ENCODE assay signal across 13 cellular contexts in the genomic region with DNA sequence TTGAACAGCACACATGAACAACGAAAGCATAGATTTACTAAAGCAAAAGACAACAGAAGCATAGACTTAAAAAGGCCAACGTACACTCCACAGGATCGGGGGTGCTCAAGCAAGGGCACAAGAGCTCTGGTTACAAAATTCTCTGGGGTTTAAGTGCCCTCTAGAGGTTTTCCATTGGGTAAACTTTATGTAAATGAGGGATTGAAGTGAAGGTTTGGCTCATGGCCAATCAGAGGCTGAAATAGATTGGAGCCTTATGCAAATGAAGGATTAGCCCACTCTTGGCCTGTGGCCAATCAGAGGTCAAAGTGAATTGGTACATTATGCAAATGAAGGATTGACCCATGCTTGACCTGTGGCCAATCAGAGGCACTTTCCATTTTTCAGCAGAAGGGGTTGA.
DNase-seq lines count a peak whose midpoint lies in the region; ATAC-seq, FAIRE-seq and TF ChIP-seq lines count a peak whose summit lies in the region.
"Had no signal": no experiment of that assay in that cellular context is flagged by ENCODE, and none has a peak within 500 bp of the region (broad histone marks: within the 10 kb centered on the region; RNA-seq: fewer than 3 reads in every experiment).

No MANE protein-coding gene starts in this region.

- H3K4me1 Mint-ChIP-seq in neural progenitor cell = no peaks in the 10 kb centered on the region
- H3K4me1 Mint-ChIP-seq: CD4-positive, alpha-beta memory T cell had no signal

- H3K4me2 ChIP-seq in neural progenitor cell = no peak overlapping the region
- no peak overlapping the region for H3K4me2 ChIP-seq in neuronal stem cell (ENCODE audit: insufficient read depth, low read length, poor library complexity, severe bottlenecking)

- TF ChIP-seq CTCF in lower lobe of right lung (IDR thresholded peaks at IDR 0.05) (no peak), neural progenitor cell (IDR thresholded peaks at IDR 0.05) (no peak), kidney (IDR thresholded peaks at IDR 0.05; ENCODE audit: borderline replicate concordance, extremely low read depth, insufficient read depth) (no peak)

- no peak overlapping the region for H4K91ac ChIP-seq in neuronal stem cell (ENCODE audit: low read depth, low read length, poor library complexity)

- no peak overlapping the region for H2BK5ac ChIP-seq in neuronal stem cell (ENCODE audit: low read length)

- no peak overlapping the region for H3K27ac ChIP-seq in lower lobe of right lung
- no peak overlapping the region for H3K27ac ChIP-seq in neural progenitor cell
- H3K27ac ChIP-seq in neuronal stem cell (replicated peaks; ENCODE audit: low read length) = no peak overlapping the region
- H3K27ac ChIP-seq in kidney (ENCODE audit: low read depth in 2 of 2, low read length in 2 of 2) = no peak overlapping the region
- H3K27ac ChIP-seq: 22Rv1, RWPE1 had no signal

- DNase-seq in DMS 273 (lab: John Stamatoyannopoulos, UW; ENCODE audit: unreplicated experiment) (peak; percentile 44), DMS 273 treated with DMSO at 0.1 percent for 48 hours (lab: John Stamatoyannopoulos, UW) (no peak), NCI-H2029 treated with DMSO at 0.1 percent for 48 hours (lab: John Stamatoyannopoulos, UW) (peak; percentile 60), SW480 (ENCODE audit: low spot score) (peak; percentile 21), lower lobe of right lung (no peak), neural progenitor cell (ENCODE audit: low spot score) (no peak), neuronal stem cell (ENCODE audit: low spot score) (no peak), kidney (no peak)
- DNase-seq: activated naive CD4-positive, alpha-beta T cell treated with anti-CD3 and anti-CD28 coated beads, Interleukin-2, amount 50 U/mL, for 16 hours; CD4-positive, alpha-beta memory T cell; posterior cingulate gyrus had no signal

- no peak overlapping the region for H3K23ac ChIP-seq in neuronal stem cell (ENCODE audit: low read depth, low read length, poor library complexity)

- no peak overlapping the region for H4K8ac ChIP-seq in neuronal stem cell (ENCODE audit: low read depth, low read length)

- H3K9me3 Mint-ChIP-seq in neural progenitor cell = peaks cover 6% of the 10 kb centered on the region
- H3K9me3 Mint-ChIP-seq: CD4-positive, alpha-beta memory T cell had no signal

- H3K4me1 ChIP-seq in lower lobe of right lung (no peaks in the 10 kb centered on the region), neural progenitor cell (no peaks in the 10 kb centered on the region), neuronal stem cell (ENCODE audit: control insufficient read depth in 2 of 2, insufficient read depth in 1 of 2, low read depth in 1 of 2, low read length in 2 of 2) (no peaks in the 10 kb centered on the region), kidney (ENCODE audit: control insufficient read depth in 1 of 2, insufficient read depth in 1 of 2, low read depth in 1 of 2, low read length in 2 of 2) (no peaks in the 10 kb centered on the region)

- intact Hi-C loops in lower lobe of right lung (cut with DNase I) (no loop called here), kidney (cut with DNase I) (no loop called here)

- H3K27me3 ChIP-seq in lower lobe of right lung (ENCODE audit: low read depth) = peaks cover 4% of the 10 kb centered on the region
- H3K27me3 ChIP-seq in neural progenitor cell = no peaks in the 10 kb centered on the region
- no peaks in the 10 kb centered on the region for H3K27me3 ChIP-seq in neuronal stem cell (ENCODE audit: control insufficient read depth in 3 of 3, insufficient read depth in 3 of 3, low read depth in 1 of 3, low read length in 3 of 3)

- H3K79me1 ChIP-seq in neuronal stem cell (ENCODE audit: low read depth, low read length) = no peaks in the 10 kb centered on the region

- no peaks in the 10 kb centered on the region for H3K9me3 ChIP-seq in lower lobe of right lung
- H3K9me3 ChIP-seq in neural progenitor cell (ENCODE audit: low read depth) = no peaks in the 10 kb centered on the region
- H3K9me3 ChIP-seq in neuronal stem cell (replicated peaks in 1 of 2; ENCODE audit: control insufficient read depth in 2 of 2, insufficient read depth in 1 of 2, low read depth in 1 of 2, low read length in 2 of 2) = peaks cover 0 to 2% of the 10 kb centered on the region in 2 donors
- no peaks in the 10 kb centered on the region for H3K9me3 ChIP-seq in kidney (ENCODE audit: control insufficient read depth in 1 of 2, low read length in 2 of 2)

- no CpG with 5 or more reads among the region's 3 CpGs for WGBS in neuronal stem cell (ENCODE audit: extremely low coverage in 2 of 2, insufficient read length in 2 of 2, insufficient replicate concordance in 1 of 2), 2 donors

- H2AFZ ChIP-seq in neural progenitor cell (replicated peaks) (no peak overlapping the region), neuronal stem cell (ENCODE audit: low read length) (no peak overlapping the region)

- no peak for FAIRE-seq in kidney (lab: Jason Lieb, UNC)

- H3K36me3 ChIP-seq in lower lobe of right lung = no peaks in the 10 kb centered on the region
- no peaks in the 10 kb centered on the region for H3K36me3 ChIP-seq in neural progenitor cell
- H3K36me3 ChIP-seq in neuronal stem cell (replicated peaks in 1 of 2; ENCODE audit: control insufficient read depth in 2 of 2, insufficient read depth in 2 of 2, low read length in 2 of 2) = no peaks in the 10 kb centered on the region
- no peaks in the 10 kb centered on the region for H3K36me3 ChIP-seq in kidney (ENCODE audit: control insufficient read depth in 1 of 2, insufficient read depth in 2 of 2, low read length in 2 of 2)

- no peak overlapping the region for H2AK5ac ChIP-seq in neuronal stem cell (ENCODE audit: low read depth, low read length)

- H3K14ac ChIP-seq in neuronal stem cell (ENCODE audit: low read length) = no peak overlapping the region

- H3K4me3 Mint-ChIP-seq in neural progenitor cell = no peak overlapping the region
- H3K4me3 Mint-ChIP-seq: CD4-positive, alpha-beta memory T cell had no signal

- peak; percentile 49 to 78 for ATAC-seq in lower lobe of right lung

- H3K4ac ChIP-seq in neuronal stem cell (ENCODE audit: low read length) = no peak overlapping the region

- H3K9ac ChIP-seq in neural progenitor cell = no peak overlapping the region
- no peak overlapping the region for H3K9ac ChIP-seq in neuronal stem cell (ENCODE audit: low read depth, low read length, poor library complexity)
- no peak overlapping the region for H3K9ac ChIP-seq in kidney (ENCODE audit: low read length in 2 of 2)

- no peaks in the 10 kb centered on the region for H3K79me2 ChIP-seq in neural progenitor cell (ENCODE audit: low read depth)

- no peak overlapping the region for H3K4me3 ChIP-seq in lower lobe of right lung
- no peak overlapping the region for H3K4me3 ChIP-seq in neural progenitor cell
- no peak overlapping the region for H3K4me3 ChIP-seq in neuronal stem cell (ENCODE audit: low read length in 2 of 2)
- H3K4me3 ChIP-seq in kidney (ENCODE audit: low read length in 2 of 2) = no peak overlapping the region

- no peak overlapping the region for H2BK15ac ChIP-seq in neuronal stem cell (ENCODE audit: low read length)

- H4K20me1 ChIP-seq in neural progenitor cell (ENCODE audit: low read depth) = no peaks in the 10 kb centered on the region

- no peaks in the 10 kb centered on the region for H3F3A ChIP-seq in neural progenitor cell (ENCODE audit: low read depth)

- H3K18ac ChIP-seq in neuronal stem cell (ENCODE audit: low read length) = no peak overlapping the region

- H2BK12ac ChIP-seq in neuronal stem cell (ENCODE audit: low read length) = no peak overlapping the region

- H2BK120ac ChIP-seq in neuronal stem cell (ENCODE audit: low read depth, low read length) = no peak overlapping the region

- no peaks in the 10 kb centered on the region for H3K36me3 Mint-ChIP-seq in neural progenitor cell
- H3K36me3 Mint-ChIP-seq: CD4-positive, alpha-beta memory T cell had no signal

- no peak overlapping the region for H3K27ac Mint-ChIP-seq in neural progenitor cell
- H3K27ac Mint-ChIP-seq: CD4-positive, alpha-beta memory T cell had no signal

- H3K27me3 Mint-ChIP-seq in neural progenitor cell (ENCODE audit: insufficient read depth, low read depth) = no peaks in the 10 kb centered on the region
- H3K27me3 Mint-ChIP-seq: CD4-positive, alpha-beta memory T cell had no signal

Comparison
In these comparisons a context has a peak if more than half of its experiments do, and no peak if none do; other contexts are left out.
1. DNase-seq: peak in DMS 273 (single experiment), NCI-H2029 treated with DMSO at 0.1 percent for 48 hours (single experiment) and SW480 (single experiment); none in DMS 273 treated with DMSO at 0.1 percent for 48 hours (single experiment), lower lobe of right lung (single experiment), neural progenitor cell (single experiment), neuronal stem cell (single experiment) and kidney (single experiment).